ENCODE assay signal across 19 cellular contexts in the genomic region with DNA sequence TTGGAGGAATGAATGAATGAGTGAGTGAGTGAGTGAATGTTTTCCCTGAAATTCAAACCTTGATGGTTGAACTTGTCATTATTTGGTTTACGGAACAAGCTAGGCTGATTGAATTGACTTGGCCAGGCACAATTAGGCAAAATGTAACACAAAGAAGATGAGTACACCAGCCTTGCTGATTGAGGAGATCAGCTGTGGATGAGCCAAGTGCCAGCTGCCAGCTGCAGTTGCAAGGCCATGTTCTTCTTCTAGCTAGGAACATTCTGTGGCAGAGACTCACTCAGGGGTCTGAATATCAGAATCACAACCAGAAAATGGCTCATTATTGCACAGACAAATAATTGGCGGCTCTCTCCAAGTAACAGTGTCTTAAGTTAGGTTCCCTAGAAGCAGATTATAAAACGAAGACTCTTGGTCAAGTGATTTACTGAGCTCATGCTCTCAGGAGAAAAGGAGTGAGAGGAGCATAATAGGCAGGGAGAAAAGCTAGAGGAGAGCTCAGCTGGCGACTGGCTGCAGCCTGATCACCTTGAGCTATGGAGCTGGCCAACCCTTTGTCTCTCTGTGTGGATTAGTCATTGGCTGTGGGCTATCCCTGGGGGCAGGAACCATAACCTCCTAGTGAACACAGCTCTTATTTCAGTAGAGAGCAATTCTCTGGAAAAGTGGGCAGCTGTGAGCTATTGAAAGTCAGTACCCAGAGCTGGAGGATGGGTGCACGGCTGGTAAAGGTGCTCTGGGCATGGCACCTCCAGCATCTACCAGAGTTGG.
DNase-seq lines count a peak whose midpoint lies in the region; ATAC-seq and TF ChIP-seq lines count a peak whose summit lies in the region.
"Had no signal": no experiment of that assay in that cellular context is flagged by ENCODE, and none has a peak within 500 bp of the region (broad histone marks: within the 10 kb centered on the region; RNA-seq: fewer than 3 reads in every experiment).

No MANE protein-coding gene starts in this region.

- no peaks in the 10 kb centered on the region for H4K20me1 ChIP-seq in mammary epithelial cell (ENCODE audit: insufficient read depth, low read length)

- DNase-seq in COLO668 (lab: John Stamatoyannopoulos, UW; ENCODE audit: unreplicated experiment) (peak; percentile 46), NCI-H1930 (lab: John Stamatoyannopoulos, UW) (peak; percentile 17 to 43), mammary epithelial cell (peak; percentile 39), lung (ENCODE audit: low spot score) (peak; percentile 10), erythroblast (lab: John Stamatoyannopoulos, UW) (no peak), SHP77 treated with DMSO at 0.1 percent for 48 hours (lab: John Stamatoyannopoulos, UW) (no peak)
- no peak for DNase-seq in activated CD4-positive, alpha-beta T cell treated with anti-CD3 and anti-CD28 coated beads, Interleukin-2, amount 50 U/mL, for 4 hours
- DNase-seq: activated CD8-positive, alpha-beta T cell treated with anti-CD3 and anti-CD28 coated beads for 36 hours; activated naive CD8-positive, alpha-beta T cell treated with anti-CD3 and anti-CD28 coated beads for 36 hours; esophagus squamous epithelium; GDM1; kidney; NCI-H2081 treated with DMSO at 0.1 percent for 48 hours; sigmoid colon; stimulated activated CD4-positive, alpha-beta T cell treated with anti-CD3 and anti-CD28 coated beads, Interleukin-2, amount 100 ng/mL, for 24 hours; T-helper 1 cell had no signal

- H3K36me3 ChIP-seq in mammary epithelial cell (ENCODE audit: insufficient read depth, low read length) (no peaks in the 10 kb centered on the region), lung (ENCODE audit: control insufficient read depth in 2 of 2, insufficient read depth in 2 of 2, low read length in 2 of 2) (no peaks in the 10 kb centered on the region)
- H3K36me3 ChIP-seq: esophagus squamous epithelium, sigmoid colon, suprapubic skin had no signal

- H3K4me3 ChIP-seq in mammary epithelial cell (replicated peaks in 1 of 3; ENCODE audit: insufficient read depth in 1 of 3, low read depth in 2 of 3, low read length in 3 of 3) (no peak overlapping the region), lung (no peak overlapping the region)
- H3K4me3 ChIP-seq: esophagus squamous epithelium, GM12878, sigmoid colon, suprapubic skin had no signal

- peaks cover 10% of the 10 kb centered on the region for H3K4me1 ChIP-seq in mammary epithelial cell (ENCODE audit: insufficient read depth, low read length)
- H3K4me1 ChIP-seq in lung (ENCODE audit: control insufficient read depth in 2 of 2, insufficient read depth in 2 of 2, low read length in 2 of 2), result no peaks in the 10 kb centered on the region
- H3K4me1 ChIP-seq: esophagus squamous epithelium, suprapubic skin had no signal

- dilution Hi-C loops in mammary epithelial cell (cut with HindIII; ENCODE audit: low sequenced_read_pairs), result no loop called here

- H3K4me2 ChIP-seq in mammary epithelial cell (ENCODE audit: insufficient read depth, low read depth, low read length), result no peak overlapping the region

- H3K27ac ChIP-seq in mammary epithelial cell (ENCODE audit: insufficient read depth, low read depth, low read length) (no peak overlapping the region), lung (ENCODE audit: low read depth in 1 of 2, low read length in 1 of 2) (no peak overlapping the region)
- H3K27ac ChIP-seq: esophagus squamous epithelium, sigmoid colon, suprapubic skin had no signal

- no peak overlapping the region for H2AFZ ChIP-seq in mammary epithelial cell (ENCODE audit: low read depth, low read length)

- H3K9me3 ChIP-seq in mammary epithelial cell (replicated peaks; ENCODE audit: insufficient read depth, low read length) (no peaks in the 10 kb centered on the region), lung (ENCODE audit: control insufficient read depth in 2 of 2, insufficient read depth in 1 of 2, low read length in 1 of 2) (no peaks in the 10 kb centered on the region)
- H3K9me3 ChIP-seq: esophagus squamous epithelium, sigmoid colon, suprapubic skin had no signal

- no peak for TF ChIP-seq CTCF in mammary epithelial cell (conservative IDR thresholded peaks at IDR 0.05 in 1 of 2, IDR thresholded peaks at IDR 0.05 in 1 of 2; ENCODE audit: extremely low read depth in 1 of 2, insufficient read depth in 1 of 2, low read depth in 1 of 2, low read length in 2 of 2)
- TF ChIP-seq CTCF in lung (IDR thresholded peaks at IDR 0.05; ENCODE audit: control extremely low read depth, extremely low read depth), result no peak

- WGBS in mammary epithelial cell (ENCODE audit: low coverage, missing lambda C conversion rate), result 93% methylated on average over 5 of the region's 5 CpGs
- 96% methylated on average over 5 of the region's 5 CpGs for WGBS in lung, 2 donors

- CTCF ChIA-PET in mammary epithelial cell (lab: Charles Lee; ENCODE audit: low non-redundant PET), result no interaction called here

- no peak for TF ChIP-seq POLR2A in erythroblast (IDR thresholded peaks at IDR 0.05; ENCODE audit: low read length)

- H3K27me3 ChIP-seq in mammary epithelial cell (ENCODE audit: insufficient read depth, low read length), result no peaks in the 10 kb centered on the region
- H3K27me3 ChIP-seq in lung (ENCODE audit: control insufficient read depth, insufficient read depth), result no peaks in the 10 kb centered on the region
- H3K27me3 ChIP-seq: esophagus squamous epithelium, sigmoid colon, suprapubic skin had no signal

- intact Hi-C loops in mammary epithelial cell (cut with micrococcal nuclease), result no loop called here

- ATAC-seq in lung (ENCODE audit: insufficient read depth, low FRiP score), result no peak
- no peak for ATAC-seq in HG03565 (IDR thresholded peaks at IDR 0.05; ENCODE audit: unreplicated experiment)
- ATAC-seq: activated CD8-positive, alpha-beta T cell treated with anti-CD3 and anti-CD28 coated beads for 36 hours; GM12878 had no signal

- H3K9ac ChIP-seq in mammary epithelial cell (ENCODE audit: insufficient read depth, low read length), result no peak overlapping the region

- no peaks in the 10 kb centered on the region for H3K79me2 ChIP-seq in mammary epithelial cell (ENCODE audit: insufficient read depth, low read length)

- BruUV-seq in mammary epithelial cell (replicated peaks; lab: Mats Ljungman, UMichigan), result no TSS peak

- in situ Hi-C loops in mammary epithelial cell (cut with MboI; ENCODE audit: low sequenced_read_pairs in 2 of 2), result no loop called here

Comparison
In these comparisons a context has a peak if more than half of its experiments do, and no peak if none do; other contexts are left out.
1. DNase-seq: peak in COLO668 (single experiment), NCI-H1930 (2 of 2), mammary epithelial cell (single experiment) and lung (single experiment); none in erythroblast (0 of 2), activated CD4-positive, alpha-beta T cell treated with anti-CD3 and anti-CD28 coated beads, Interleukin-2, amount 50 U/mL, for 4 hours (0 of 2) and SHP77 treated with DMSO at 0.1 percent for 48 hours (single experiment).